Comparison of ENCODE assay signal across 8 cellular contexts in genomic region chr5:32172186-32172901, GRCh38. TPM values are rescaled to one million over a fixed set of nuclear protein-coding genes. Genes with fewer than 3 reads are reported as not detected.
DNase-seq lines count a peak whose midpoint lies in the region; ATAC-seq and TF ChIP-seq lines count a peak whose summit lies in the region.
"Not testable (repeated sequence)": the region's sequence is repeated elsewhere in the genome, so short reads cannot be mapped to it uniquely, and the experiment has no call there.

No MANE protein-coding gene starts in this region.

- TF ChIP-seq CTCF in A673 (conservative IDR thresholded peaks at IDR 0.05; ENCODE audit: low read depth, low read length); GM23338 (conservative IDR thresholded peaks at IDR 0.05; ENCODE audit: low read depth in 2 of 2); brain (conservative IDR thresholded peaks at IDR 0.05); smooth muscle cell (IDR thresholded peaks at IDR 0.05; ENCODE audit: borderline replicate concordance, insufficient read depth, poor library complexity, severe bottlenecking): not testable (repeated sequence)

- BruUV-seq in A673 (replicated peaks; lab: Mats Ljungman, UMichigan) = not testable (repeated sequence)

- not testable (repeated sequence) for H3K9me3 ChIP-seq in A673 (ENCODE audit: low read depth, low read length, poor library complexity, severe bottlenecking); smooth muscle cell (replicated peaks; ENCODE audit: low read depth)

- H3K9ac ChIP-seq in smooth muscle cell (ENCODE audit: low read depth) = peak overlapping the region; percentile 100

- H3K27me3 Mint-ChIP-seq in GM23338 (ENCODE audit: insufficient read depth, low read depth, poor library complexity) (peaks cover 19% of the 10 kb centered on the region), brain (peaks cover 16% of the 10 kb centered on the region)
- not testable (repeated sequence) for H3K27me3 Mint-ChIP-seq in activated CD4-positive, alpha-beta T cell treated with anti-CD3 and anti-CD28 coated beads, Interleukin-2, amount 10 ng/mL, durations not matched to agents 24 days and 14 days

- DNase-seq in A673 (ENCODE audit: low spot score) (peak; percentile 44), GM23338 (ENCODE audit: low spot score) (peak; percentile 40), NCI-H345 treated with DMSO at 0.1 percent for 48 hours (lab: John Stamatoyannopoulos, UW; ENCODE audit: unreplicated experiment) (peak; percentile 57), globus pallidus (ENCODE audit: low spot score) (peak; percentile 16), midbrain (lab: John Stamatoyannopoulos, UW) (peak; percentile 10)
- peak; percentile 82 for DNase-seq in activated CD4-positive, alpha-beta T cell treated with anti-CD3 and anti-CD28 coated beads, Interleukin-2, amount 10 ng/mL, durations not matched to agents 24 days and 14 days
- not testable (repeated sequence) for DNase-seq in smooth muscle cell (lab: John Stamatoyannopoulos, UW; ENCODE audit: unreplicated experiment)

- intact Hi-C loops in A673 (cut with micrococcal nuclease; ENCODE audit: unreplicated experiment) = loop anchor here (5.0 kb wide), 1 partner anchor 50 kb away; no protein-coding TSS in a partner anchor
- intact Hi-C loops in activated CD4-positive, alpha-beta T cell treated with anti-CD3 and anti-CD28 coated beads, Interleukin-2, amount 10 ng/mL, durations not matched to agents 24 days and 14 days (cut with micrococcal nuclease) = loop anchor here (1.0 to 5.0 kb wide), 4 partner anchors 55 to 640 kb away; partner anchors contain the start of genes C5orf22 and DROSHA

- H3K27me3 ChIP-seq in A673 (replicated peaks; ENCODE audit: insufficient read depth, low read depth, low read length, poor library complexity); GM23338 (ENCODE audit: insufficient read depth); smooth muscle cell (ENCODE audit: low read depth): not testable (repeated sequence)

- peaks cover 63% of the 10 kb centered on the region for H3K36me3 Mint-ChIP-seq in GM23338 (ENCODE audit: low read depth)
- peaks cover 54% of the 10 kb centered on the region for H3K36me3 Mint-ChIP-seq in activated CD4-positive, alpha-beta T cell treated with anti-CD3 and anti-CD28 coated beads, Interleukin-2, amount 10 ng/mL, durations not matched to agents 24 days and 14 days (ENCODE audit: low read depth)
- peaks cover 60% of the 10 kb centered on the region for H3K36me3 Mint-ChIP-seq in brain

- POLR2A ChIA-PET in A673 (lab: Charles Lee; ENCODE audit: low non-redundant PET) = interaction anchor here (0.7 kb wide), 1 partner anchor 107 kb away, joined by 3 read pairs; no protein-coding TSS in a partner anchor

- not testable (repeated sequence) for H2AFZ ChIP-seq in GM23338; smooth muscle cell (ENCODE audit: low read depth)

- H3K27ac ChIP-seq in A673 (ENCODE audit: low read depth, low read length, poor library complexity, severe bottlenecking) (peak overlapping the region; percentile 100), GM23338 (ENCODE audit: low read depth) (peak overlapping the region; percentile 99; the same call in 1 of the 2 replicates), smooth muscle cell (ENCODE audit: low read depth) (peak overlapping the region; percentile 100)

- H3K4me3 ChIP-seq in A673 (ENCODE audit: low read depth, low read length, poor library complexity, severe bottlenecking) (peak overlapping the region; percentile 99), GM23338 (peak overlapping the region; percentile 95), smooth muscle cell (peak overlapping the region; percentile 88)

- H3K4me1 Mint-ChIP-seq in GM23338 (peaks cover 16% of the 10 kb centered on the region), brain (peaks cover 57% of the 10 kb centered on the region)
- peaks cover 39% of the 10 kb centered on the region for H3K4me1 Mint-ChIP-seq in activated CD4-positive, alpha-beta T cell treated with anti-CD3 and anti-CD28 coated beads, Interleukin-2, amount 10 ng/mL, durations not matched to agents 24 days and 14 days

- H3K36me3 ChIP-seq in A673 (ENCODE audit: insufficient read depth, low read length, poor library complexity, severe bottlenecking) (peaks cover 47% of the 10 kb centered on the region), GM23338 (ENCODE audit: insufficient read depth) (peaks cover 23% of the 10 kb centered on the region; the same call in 1 of the 2 replicates), smooth muscle cell (ENCODE audit: low read depth) (peaks cover 16% of the 10 kb centered on the region)

- ATAC-seq in GM23338 = not testable (repeated sequence)

- H4K20me1 ChIP-seq in GM23338 (replicated peaks; ENCODE audit: insufficient read depth) (peaks cover 25% of the 10 kb centered on the region), smooth muscle cell (ENCODE audit: low read depth) (peaks cover 62% of the 10 kb centered on the region)

- H3K4me1 ChIP-seq in A673 (ENCODE audit: insufficient read depth, low read length, poor library complexity, severe bottlenecking) (peaks cover 19% of the 10 kb centered on the region), smooth muscle cell (ENCODE audit: low read depth) (peaks cover 24% of the 10 kb centered on the region)
- H3K4me1 ChIP-seq in GM23338 (ENCODE audit: insufficient read depth) = not testable (repeated sequence)

- H3K9me2 ChIP-seq in GM23338 (ENCODE audit: insufficient read depth) = not testable (repeated sequence)

- H3K4me3 Mint-ChIP-seq in GM23338 (peak overlapping the region; percentile 97), brain (peak overlapping the region; percentile 98 to 100 (median 100))
- peak overlapping the region; percentile 95 for H3K4me3 Mint-ChIP-seq in activated CD4-positive, alpha-beta T cell treated with anti-CD3 and anti-CD28 coated beads, Interleukin-2, amount 10 ng/mL, durations not matched to agents 24 days and 14 days

- peak overlapping the region; percentile 73 for H3K4me2 ChIP-seq in GM23338
- H3K4me2 ChIP-seq in smooth muscle cell = peak overlapping the region; percentile 92

- H3K27ac Mint-ChIP-seq in GM23338 (peak overlapping the region; percentile 98), brain (peak overlapping the region; percentile 99 to 100 (median 100))
- H3K27ac Mint-ChIP-seq in activated CD4-positive, alpha-beta T cell treated with anti-CD3 and anti-CD28 coated beads, Interleukin-2, amount 10 ng/mL, durations not matched to agents 24 days and 14 days = peak overlapping the region; percentile 96

- H3K9me3 Mint-ChIP-seq in GM23338; activated CD4-positive, alpha-beta T cell treated with anti-CD3 and anti-CD28 coated beads, Interleukin-2, amount 10 ng/mL, durations not matched to agents 24 days and 14 days; brain: not testable (repeated sequence)

- H3F3A ChIP-seq in GM23338 (replicated peaks; ENCODE audit: low read depth) = not testable (repeated sequence)
- peaks cover 23% of the 10 kb centered on the region for H3F3A ChIP-seq in smooth muscle cell (ENCODE audit: low read depth)

- CTCF ChIA-PET in A673 (lab: Charles Lee) = interaction anchor here (0.6 to 0.7 kb wide), 2 partner anchors 87 to 243 kb away, joined by 3 to 5 read pairs; no protein-coding TSS in a partner anchor

- peaks cover 64% of the 10 kb centered on the region for H3K79me2 ChIP-seq in GM23338 (replicated peaks; ENCODE audit: insufficient read depth)
- peaks cover 68% of the 10 kb centered on the region for H3K79me2 ChIP-seq in smooth muscle cell (ENCODE audit: low read depth)

- 8% methylated on average over 34 of the region's 34 CpGs for WGBS in smooth muscle cell (ENCODE audit: low lambda C conversion rate)

RNA-seq across cellular contexts. Expression of gene GOLPH3, which starts 1.8 kb away (rescaled TPM):
- total RNA-seq in A673 (2021) = 64.6 and 65.0 TPM in 2 replicates
- total RNA-seq in GM23338 (2014; rRNA removed; shearing (Covaris generic)) = 96.1 and 113 TPM in 2 replicates
- polyA plus RNA-seq in GM23338 (2016; fragmentation: Nextera tagmentation; extraction: Ambion mirVana) = 61.7 and 68.5 TPM in 2 replicates
- total RNA-seq in activated CD4-positive, alpha-beta T cell treated with anti-CD3 and anti-CD28 coated beads, Interleukin-2, amount 10 ng/mL, durations not matched to agents 24 days and 14 days = 85.4 and 92.7 TPM in 2 replicates
- polyA plus RNA-seq in brain (ENCODE audit: insufficient read depth, low read depth, low replicate concordance) = 55.4 TPM
- 108 and 112 TPM in 2 replicates for total RNA-seq in smooth muscle cell
- polyA plus RNA-seq in smooth muscle cell = 91.6 and 95.3 TPM in 2 replicates
